In the genomic region with DNA sequence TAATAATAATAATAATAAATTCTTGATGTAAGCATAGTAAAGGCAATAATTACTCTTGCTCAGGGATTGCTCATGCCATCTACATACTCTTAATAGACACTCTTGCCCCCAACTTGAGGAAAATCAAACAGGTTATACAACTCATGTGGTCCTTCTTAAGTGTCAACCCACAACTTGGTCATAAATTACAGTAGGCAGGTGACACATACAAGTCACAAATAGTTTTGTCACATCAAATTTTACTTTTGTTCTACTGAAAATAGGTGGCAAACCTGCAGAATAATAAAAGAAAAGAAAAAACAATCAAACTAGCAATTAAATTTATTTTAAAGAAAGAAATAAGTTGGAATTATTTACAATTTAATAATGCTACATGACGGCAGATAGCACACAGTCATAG, we compare ENCODE assay signal across 18 cellular contexts. TPM values are rescaled to one million over a fixed set of nuclear protein-coding genes. Genes with fewer than 3 reads are reported as not detected.
A peak's percentile ranks its signal among the peaks of the same experiment; 100 is the strongest.
DNase-seq lines count a peak whose midpoint lies in the region; ATAC-seq, FAIRE-seq and TF ChIP-seq lines count a peak whose summit lies in the region.
"Had no signal": no experiment of that assay in that cellular context is flagged by ENCODE, and none has a peak within 500 bp of the region (broad histone marks: within the 10 kb centered on the region; RNA-seq: fewer than 3 reads in every experiment).

No MANE protein-coding gene starts in this region.

- H3K9me3 ChIP-seq in A549 (peaks cover 16% of the 10 kb centered on the region), HUES64 (ENCODE audit: insufficient read depth, low read depth, low read length) (peaks cover 8% of the 10 kb centered on the region; the same call in 1 of the 2 replicates)

- no peak overlapping the region for H3K9ac ChIP-seq in HUES64 (ENCODE audit: low read depth, low read length)
- H3K9ac ChIP-seq in mesendoderm (ENCODE audit: low read length), result peak overlapping the region; percentile 8

- H4K8ac ChIP-seq in mesendoderm (ENCODE audit: low read depth, low read length), result no peak overlapping the region

- no peak for TF ChIP-seq CTCF in A549 (IDR thresholded peaks at IDR 0.05)
- no peak for TF ChIP-seq CTCF in bronchial epithelial cell (IDR thresholded peaks at IDR 0.05; ENCODE audit: insufficient read depth, low read length, severe bottlenecking)

- CTCF ChIA-PET in A549 (lab: Yijun Ruan, JAX), result no interaction called here

- TF ChIP-seq POLR2A in A549 (IDR thresholded peaks at IDR 0.05; ENCODE audit: low read length), result no peak

- TF ChIP-seq EP300 in A549 (IDR thresholded peaks at IDR 0.05), result no peak

- peak overlapping the region; percentile 98 to 99 for H3K27ac ChIP-seq in A549
- no peak overlapping the region for H3K27ac ChIP-seq in HUES64 (ENCODE audit: low read depth, low read length)
- H3K27ac ChIP-seq in mesendoderm (ENCODE audit: low read depth, low read length), result no peak overlapping the region

- H3K79me2 ChIP-seq in mesendoderm (ENCODE audit: control insufficient read depth, insufficient read depth, low read length), result peaks cover 7% of the 10 kb centered on the region

- H3K56ac ChIP-seq in mesendoderm (ENCODE audit: low read length), result no peak overlapping the region

- H3K79me1 ChIP-seq in mesendoderm (ENCODE audit: low read length), result peaks cover 6% of the 10 kb centered on the region

- H2BK120ac ChIP-seq in mesendoderm (ENCODE audit: low read depth, low read length), result no peak overlapping the region

- no peak overlapping the region for H2BK5ac ChIP-seq in mesendoderm (ENCODE audit: low read length)

- TF ChIP-seq RAD21 in A549 (conservative IDR thresholded peaks at IDR 0.05 in 1 of 2, IDR thresholded peaks at IDR 0.05 in 1 of 2), result no peak

- H2AK5ac ChIP-seq in mesendoderm (ENCODE audit: low read length), result no peak overlapping the region

- H3K27me3 ChIP-seq in HUES64 (ENCODE audit: insufficient read depth, low read length) (peaks cover 19% of the 10 kb centered on the region), bronchial epithelial cell (ENCODE audit: control insufficient read depth, insufficient read depth, low read length) (no peaks in the 10 kb centered on the region), mesendoderm (ENCODE audit: insufficient read depth, low read length, poor library complexity) (no peaks in the 10 kb centered on the region)

- H2BK15ac ChIP-seq in mesendoderm (replicated peaks; ENCODE audit: low read depth), result no peak overlapping the region

- DNase-seq in A549 (ENCODE audit: low read depth in 1 of 2, low spot score in 1 of 2), result no peak
- no peak for DNase-seq in bronchial epithelial cell (ENCODE audit: low read depth)
- no peak for DNase-seq in mesendoderm
- DNase-seq in GM19238 (ENCODE audit: insufficient read length, low spot score), result no peak
- DNase-seq in stimulated activated CD8-positive, alpha-beta memory T cell treated with anti-CD3 and anti-CD28 coated beads, Interleukin-4, amount 100 ng/mL, for 48 hours, result no peak
- DNase-seq in SW 1271 (lab: John Stamatoyannopoulos, UW), result no peak
- no peak for DNase-seq in LoVo (ENCODE audit: low spot score)
- DNase-seq: activated CD4-positive, alpha-beta memory T cell treated with anti-CD3 and anti-CD28 coated beads for 36 hours; effector memory CD8-positive, alpha-beta T cell; GF-D8; Karpas-422; NCI-H1930; NCI-H748 treated with DMSO at 0.1 percent for 48 hours; spleen; substantia nigra had no signal

- no peak overlapping the region for H3K4ac ChIP-seq in mesendoderm (ENCODE audit: low read depth, low read length)

- H3K36me3 ChIP-seq in HUES64 (ENCODE audit: insufficient read depth, low read length) (no peaks in the 10 kb centered on the region; the same call in 1 of the 2 replicates), bronchial epithelial cell (ENCODE audit: control insufficient read depth, insufficient read depth, low read length) (no peaks in the 10 kb centered on the region), mesendoderm (ENCODE audit: control insufficient read depth, insufficient read depth, low read length) (no peaks in the 10 kb centered on the region)
- H3K36me3 ChIP-seq: spleen had no signal

- FAIRE-seq in A549 (lab: Jason Lieb, UNC) (no peak), bronchial epithelial cell (lab: Jason Lieb, UNC) (no peak)

- 6% methylated on average over 1 of the region's 1 CpG for WGBS in A549 (ENCODE audit: missing lambda C conversion rate)
- WGBS in HUES64, result 86% methylated on average over 1 of the region's 1 CpG
- WGBS in mesendoderm (ENCODE audit: extremely low coverage, insufficient coverage, low lambda C conversion rate), result no CpG with 5 or more reads among the region's 1 CpG

- POLR2A ChIA-PET in A549 (lab: Yijun Ruan, JAX), result no interaction called here

- H4K5ac ChIP-seq in mesendoderm (ENCODE audit: low read length), result no peak overlapping the region

- no peak for ATAC-seq in A549
- ATAC-seq: activated T-helper 17 cell treated with anti-CD3 and anti-CD28 coated beads, Interleukin-2, amount 50 U/mL, for 72 hours; effector memory CD8-positive, alpha-beta T cell; Right ventricle myocardium inferior had no signal

- H3K4me2 ChIP-seq in A549 (peak overlapping the region; percentile 91), mesendoderm (ENCODE audit: low read length) (no peak overlapping the region)

- no peak overlapping the region for H3K23ac ChIP-seq in mesendoderm (ENCODE audit: low read length)

- H3K4me1 ChIP-seq in A549, result peaks cover 49% of the 10 kb centered on the region
- peaks cover 16% of the 10 kb centered on the region for H3K4me1 ChIP-seq in HUES64 (ENCODE audit: insufficient read depth, low read length)
- H3K4me1 ChIP-seq in mesendoderm (ENCODE audit: control insufficient read depth, low read depth, low read length), result peaks cover 3% of the 10 kb centered on the region

- no peak overlapping the region for H3K18ac ChIP-seq in mesendoderm (ENCODE audit: low read length)

- H3K4me3 ChIP-seq in A549, result peak overlapping the region; percentile 76
- peak overlapping the region; percentile 68; the same call in 1 of the 2 replicates for H3K4me3 ChIP-seq in HUES64 (ENCODE audit: low read length)
- H3K4me3 ChIP-seq in bronchial epithelial cell (ENCODE audit: low read depth, low read length), result peak overlapping the region; percentile 57
- no peak overlapping the region for H3K4me3 ChIP-seq in mesendoderm (ENCODE audit: low read length)

TF ChIP-seq in A549, 52 proteins besides CTCF, POLR2A, EP300 and RAD21:
- TF ChIP-seq HEYL (CRISPR knock-in tag; IDR thresholded peaks at IDR 0.05), result no peak

RNA-seq across cellular contexts. Expression of a gene that starts 1.6 kb away (rescaled TPM):
- 59.1 and 69.5 TPM in 2 replicates for polyA plus RNA-seq in A549 (2011; rRNA removed)
- polyA plus RNA-seq in A549 (2012; cell fraction: cytosol; rRNA removed), result 20.0 and 22.3 TPM in 2 replicates
- 8.7 and 10.6 TPM in 2 replicates for polyA plus RNA-seq in A549 (2012; cell fraction: nucleus; rRNA removed)
- 55.0 to 60.6 TPM (median 60.2 TPM) in 3 replicates for polyA plus RNA-seq in A549 (2017; fragmentation: RNase III; extraction: RNeasy Plus Mini Kit Qiagen cat#74134 plus additional on column Dnase treatment)
- polyA minus RNA-seq in A549 (2011; rRNA and poly(A)+ RNA removed), result 41.1 and 48.2 TPM in 2 replicates
- polyA plus RNA-seq in HUES64 (2013, experiment 1 of 2), result 8.0 TPM
- polyA plus RNA-seq in HUES64 (2013, experiment 2 of 2), result 6.9 TPM
- total RNA-seq in bronchial epithelial cell, result 18.2 and 37.6 TPM in 2 replicates
- polyA plus RNA-seq in mesendoderm (2013, experiment 1 of 2), result 9.3 TPM
- 9.9 TPM for polyA plus RNA-seq in mesendoderm (2013, experiment 2 of 2)

Comparison
In these comparisons a context has a peak if more than half of its experiments do, and no peak if none do; other contexts are left out.
1. H3K27ac ChIP-seq: peak in A549 (2 of 2); none in HUES64 (single experiment) and mesendoderm (single experiment).